Comparison of ENCODE assay signal across 8 cellular contexts in the genomic region with DNA sequence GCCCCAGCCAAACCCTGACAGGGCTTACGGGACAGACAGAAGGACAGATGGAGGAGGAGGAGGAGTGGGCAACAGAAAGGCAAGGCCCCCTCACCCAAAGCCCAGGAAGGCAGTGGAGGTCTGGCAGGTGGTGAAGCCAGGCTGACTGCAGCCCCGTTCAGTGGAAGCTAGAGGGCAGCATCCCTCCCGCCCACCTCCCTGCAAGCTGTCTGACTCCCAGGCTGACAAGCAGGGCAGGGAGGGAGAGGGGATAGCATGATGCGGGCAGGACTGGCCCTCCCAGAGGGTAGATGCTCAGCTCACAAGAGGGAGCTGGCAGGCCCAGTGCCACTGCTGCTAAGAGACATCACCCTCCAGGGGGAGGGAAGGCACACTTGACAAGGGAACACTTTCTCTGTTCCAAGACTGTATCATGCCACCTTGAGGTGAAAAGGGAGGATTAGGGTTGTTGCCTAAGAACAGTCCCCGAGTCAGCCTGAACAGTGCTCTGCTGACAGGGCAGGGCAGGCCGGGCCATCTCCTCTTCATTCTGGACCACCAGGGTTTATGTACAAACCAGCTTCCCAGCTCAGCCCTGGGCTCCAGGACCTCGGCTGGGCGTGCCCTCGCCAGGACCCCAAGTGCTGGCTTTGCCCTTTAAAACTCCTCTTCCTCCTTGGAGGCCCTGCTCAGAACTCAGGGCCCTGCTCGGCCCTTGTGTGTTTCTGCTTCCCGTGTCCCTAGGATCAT.
A peak's percentile ranks its signal among the peaks of the same experiment; 100 is the strongest.
DNase-seq lines count a peak whose midpoint lies in the region; ATAC-seq, FAIRE-seq and TF ChIP-seq lines count a peak whose summit lies in the region.

No MANE protein-coding gene starts in this region.

- ATAC-seq in A549, result peak; percentile 78 to 86
- ATAC-seq in HG02588 (IDR thresholded peaks at IDR 0.05; ENCODE audit: unreplicated experiment), result peak; percentile 71
- ATAC-seq in stimulated activated naive CD8-positive, alpha-beta T cell treated with anti-CD3 and anti-CD28 coated beads, Interleukin-15, Interleukin-2, amounts not matched to agents 100 U/mL and 50 U/mL, for 24 hours, result peak; percentile 62

- POLR2A ChIA-PET in A549 (lab: Yijun Ruan, JAX), result no interaction called here

- no peak for FAIRE-seq in A549 (lab: Jason Lieb, UNC)

- H3K4me1 ChIP-seq in A549, result no peaks in the 10 kb centered on the region

- peak overlapping the region in 1 of 2 experiments; percentile 10; a peak in 1 of 6 replicates for H3K27ac ChIP-seq in A549

- H3K4me2 ChIP-seq in A549, result peak overlapping the region; percentile 39; the same call in 1 of the 3 replicates

- TF ChIP-seq RAD21 in A549 (conservative IDR thresholded peaks at IDR 0.05 in 1 of 2, IDR thresholded peaks at IDR 0.05 in 1 of 2), result peak; percentile 46 to 56

- 66% methylated on average over 9 of the region's 11 CpGs for WGBS in A549 (ENCODE audit: missing lambda C conversion rate)

- TF ChIP-seq POLR2A in A549 (IDR thresholded peaks at IDR 0.05; ENCODE audit: low read length), result no peak

- TF ChIP-seq CTCF in A549 (IDR thresholded peaks at IDR 0.05) (peak; percentile 83), GM12875 (IDR thresholded peaks at IDR 0.05; ENCODE audit: borderline replicate concordance, insufficient read depth, low read depth, low read length) (peak; percentile 90)

- H3K9me3 ChIP-seq in A549, result no peaks in the 10 kb centered on the region

- DNase-seq in A549 (ENCODE audit: low read depth in 1 of 2, low spot score in 1 of 2) (peak; percentile 68 to 81), MV-4-11 (lab: John Stamatoyannopoulos, UW) (peak; percentile 64), dermis microvascular lymphatic vessel endothelial cell (ENCODE audit: low read depth in 2 of 2) (peak; percentile 32 to 65), mesenteric fat pad (ENCODE audit: low spot score) (peak; percentile 89)
- DNase-seq in activated CD4-positive, alpha-beta T cell treated with anti-CD3 and anti-CD28 coated beads for 24 hours (ENCODE audit: low read depth in 2 of 2), result peak; percentile 31 to 38
- DNase-seq in stimulated activated naive CD8-positive, alpha-beta T cell treated with anti-CD3 and anti-CD28 coated beads, Interleukin-15, Interleukin-2, amounts not matched to agents 100 U/mL and 50 U/mL, for 24 hours, result peak; percentile 72

- no peak for TF ChIP-seq EP300 in A549 (IDR thresholded peaks at IDR 0.05)

- H3K4me3 ChIP-seq in A549, result no peak overlapping the region
- no peak overlapping the region for H3K4me3 ChIP-seq in GM12875 (ENCODE audit: low read depth, low read length)

- CTCF ChIA-PET in A549 (lab: Yijun Ruan, JAX), result interaction anchor here (0.5 to 4.4 kb wide), 34 partner anchors 9 to 459 kb away, joined by 3 to 49 read pairs (median 5); a partner anchor contains a TSS

TF ChIP-seq in A549, 52 proteins besides CTCF, POLR2A, EP300 and RAD21:
- TF ChIP-seq HOXB5 (CRISPR knock-in tag; IDR thresholded peaks at IDR 0.05) (no peak), SMC3 (IDR thresholded peaks at IDR 0.05) (peak; percentile 63)

Comparison
In these comparisons a context has a peak if more than half of its experiments do, and no peak if none do; other contexts are left out.
1. DNase-seq: peak in every context shown above with its lines; median percentile 89 in mesenteric fat pad; 74 in A549; 72 in stimulated activated naive CD8-positive, alpha-beta T cell treated with anti-CD3 and anti-CD28 coated beads, Interleukin-15, Interleukin-2, amounts not matched to agents 100 U/mL and 50 U/mL, for 24 hours; 64 in MV-4-11; 48 in dermis microvascular lymphatic vessel endothelial cell; 34 in activated CD4-positive, alpha-beta T cell treated with anti-CD3 and anti-CD28 coated beads for 24 hours.